In genomic region chr22:41526226-41526531, GRCh38 we compare ENCODE assay signal across 11 cellular contexts. TPM values are rescaled to one million over a fixed set of nuclear protein-coding genes. Genes with fewer than 3 reads are reported as not detected.
A peak's percentile ranks its signal among the peaks of the same experiment; 100 is the strongest.
DNase-seq lines count a peak whose midpoint lies in the region; ATAC-seq and TF ChIP-seq lines count a peak whose summit lies in the region.
"Had no signal": no experiment of that assay in that cellular context is flagged by ENCODE, and none has a peak within 500 bp of the region (broad histone marks: within the 10 kb centered on the region; RNA-seq: fewer than 3 reads in every experiment).

No MANE protein-coding gene starts in this region.

- no peak overlapping the region for H3K27ac ChIP-seq in CD4-positive, alpha-beta T cell (ENCODE audit: low read depth, low read length)

- no peaks in the 10 kb centered on the region for H3K9me3 ChIP-seq in CD4-positive, alpha-beta T cell (ENCODE audit: control insufficient read depth, low read length)
- no peaks in the 10 kb centered on the region for H3K9me3 ChIP-seq in T-helper 17 cell (ENCODE audit: control insufficient read depth, low read length, poor library complexity, severe bottlenecking)

- ATAC-seq in CD4-positive, alpha-beta T cell (ENCODE audit: poor library complexity): no peak
- ATAC-seq in T-helper 17 cell (no peak), GM21737 (IDR thresholded peaks at IDR 0.05; ENCODE audit: unreplicated experiment) (no peak)

- no peaks in the 10 kb centered on the region for H3K27me3 Mint-ChIP-seq in CD4-positive, alpha-beta T cell
- H3K27me3 Mint-ChIP-seq in T-helper 17 cell (no peaks in the 10 kb centered on the region), endothelial cell (ENCODE audit: unreplicated experiment) (peaks cover 5% of the 10 kb centered on the region), progenitor cell of endocrine pancreas (no peaks in the 10 kb centered on the region)

- intact Hi-C loops in CD4-positive, alpha-beta T cell (cut with DNase I, micrococcal nuclease): loop anchor here (1.0 to 10.0 kb wide), 3 partner anchors 122 to 601 kb away; no protein-coding TSS in a partner anchor

- CTCF ChIA-PET in CD4-positive, alpha-beta T cell (lab: Charles Lee): interaction anchor here (1.0 to 3.5 kb wide), 7 partner anchors 9 to 145 kb away, joined by 3 to 54 read pairs (median 5); partner anchors contain the start of genes PMM1 and TEF

- no peak for TF ChIP-seq CTCF in CD4-positive, alpha-beta T cell (IDR thresholded peaks at IDR 0.05)
- TF ChIP-seq CTCF in endothelial cell (IDR thresholded peaks at IDR 0.05; ENCODE audit: unreplicated experiment) (no peak), progenitor cell of endocrine pancreas (IDR thresholded peaks at IDR 0.05; ENCODE audit: unreplicated experiment) (no peak)

- peak overlapping the region; percentile 47 for H3K27ac Mint-ChIP-seq in CD4-positive, alpha-beta T cell
- H3K27ac Mint-ChIP-seq in T-helper 17 cell: peak overlapping the region; percentile 68
- peak overlapping the region; percentile 42 for H3K27ac Mint-ChIP-seq in endothelial cell (ENCODE audit: unreplicated experiment)
- H3K27ac Mint-ChIP-seq in progenitor cell of endocrine pancreas: peak overlapping the region; percentile 91

- H3K4me3 Mint-ChIP-seq in CD4-positive, alpha-beta T cell: no peak overlapping the region
- no peak overlapping the region for H3K4me3 Mint-ChIP-seq in T-helper 17 cell
- no peak overlapping the region for H3K4me3 Mint-ChIP-seq in endothelial cell (ENCODE audit: unreplicated experiment)
- no peak overlapping the region for H3K4me3 Mint-ChIP-seq in progenitor cell of endocrine pancreas (ENCODE audit: low read depth)

- H3K27me3 ChIP-seq in CD4-positive, alpha-beta T cell (ENCODE audit: control insufficient read depth, insufficient read depth, low read length): no peaks in the 10 kb centered on the region

- H3K9me3 Mint-ChIP-seq in CD4-positive, alpha-beta T cell: no peaks in the 10 kb centered on the region
- no peaks in the 10 kb centered on the region for H3K9me3 Mint-ChIP-seq in endothelial cell (ENCODE audit: unreplicated experiment)
- no peaks in the 10 kb centered on the region for H3K9me3 Mint-ChIP-seq in progenitor cell of endocrine pancreas (ENCODE audit: low read depth)

- peaks cover 67% of the 10 kb centered on the region for H3K36me3 Mint-ChIP-seq in CD4-positive, alpha-beta T cell (ENCODE audit: low read depth)
- H3K36me3 Mint-ChIP-seq in T-helper 17 cell (ENCODE audit: low read depth) (peaks cover 4% of the 10 kb centered on the region), endothelial cell (ENCODE audit: low read depth, unreplicated experiment) (peaks cover 33% of the 10 kb centered on the region), progenitor cell of endocrine pancreas (ENCODE audit: insufficient read depth) (peaks cover 8% of the 10 kb centered on the region)

- POLR2A ChIA-PET in CD4-positive, alpha-beta T cell (lab: Charles Lee): interaction anchor here (1.6 kb wide), 1 partner anchor 79 kb away, joined by 4 read pairs; the partner anchor contains the start of gene TOB2

- no peak for DNase-seq in CD4-positive, alpha-beta T cell
- DNase-seq in T-helper 17 cell (no peak), endothelial cell (ENCODE audit: low spot score) (no peak), progenitor cell of endocrine pancreas (ENCODE audit: low spot score, unreplicated experiment) (no peak), HUDEP-2 (lab: John Stamatoyannopoulos, UW; ENCODE audit: unreplicated experiment in 76 of 76) (no peak), amygdala (lab: John Stamatoyannopoulos, UW) (no peak), COLO668 (lab: John Stamatoyannopoulos, UW; ENCODE audit: unreplicated experiment) (no peak)
- DNase-seq: foreskin melanocyte, NCI-H2107 had no signal

- H3K4me1 Mint-ChIP-seq in CD4-positive, alpha-beta T cell (ENCODE audit: low read depth): peaks cover 15% of the 10 kb centered on the region
- peaks cover 14% of the 10 kb centered on the region for H3K4me1 Mint-ChIP-seq in T-helper 17 cell
- no peaks in the 10 kb centered on the region for H3K4me1 Mint-ChIP-seq in endothelial cell (ENCODE audit: unreplicated experiment)
- H3K4me1 Mint-ChIP-seq in progenitor cell of endocrine pancreas (ENCODE audit: low read depth): no peaks in the 10 kb centered on the region

RNA-seq across cellular contexts. Expression of gene POLR3H, which starts 18.1 kb away (rescaled TPM):
- 10 to 100 TPM; 13.4 to 17.3 TPM for total RNA-seq in CD4-positive, alpha-beta T cell
- total RNA-seq in T-helper 17 cell: 10 to 100 TPM; 11.2 to 19.5 TPM
- total RNA-seq in endothelial cell (ENCODE audit: unreplicated experiment): 20.8 TPM
- total RNA-seq in progenitor cell of endocrine pancreas: 43.5 and 44.1 TPM in 2 replicates

RNA-seq across cellular contexts. Expression of gene CSDC2, which starts 34.6 kb away (rescaled TPM):
- total RNA-seq in CD4-positive, alpha-beta T cell: not detected
- total RNA-seq in T-helper 17 cell (not detected), endothelial cell (ENCODE audit: unreplicated experiment) (not detected), progenitor cell of endocrine pancreas (1.7 TPM in 2 replicates)
- total RNA-seq: lung microvascular endothelial cell had no signal

RNA-seq across cellular contexts. Expression of gene ACO2, which starts 57.3 kb away (rescaled TPM):
- 10 to 100 TPM; 69.5 to 71.9 TPM for total RNA-seq in CD4-positive, alpha-beta T cell
- total RNA-seq in T-helper 17 cell (10 to 100 TPM; 77.2 to 81.9 TPM), endothelial cell (ENCODE audit: unreplicated experiment) (83.5 TPM), progenitor cell of endocrine pancreas (67.4 and 69.7 TPM in 2 replicates)

RNA-seq across cellular contexts. Expression of gene PHF5A, which starts 57.7 kb away (rescaled TPM):
- total RNA-seq in CD4-positive, alpha-beta T cell: 10 to 100 TPM; 41.3 to 44.2 TPM
- total RNA-seq in T-helper 17 cell: 10 to 100 TPM; 31.7 to 39.6 TPM
- total RNA-seq in endothelial cell (ENCODE audit: unreplicated experiment): 54.6 TPM
- 44.3 and 52.9 TPM in 2 replicates for total RNA-seq in progenitor cell of endocrine pancreas
